In the genomic region with DNA sequence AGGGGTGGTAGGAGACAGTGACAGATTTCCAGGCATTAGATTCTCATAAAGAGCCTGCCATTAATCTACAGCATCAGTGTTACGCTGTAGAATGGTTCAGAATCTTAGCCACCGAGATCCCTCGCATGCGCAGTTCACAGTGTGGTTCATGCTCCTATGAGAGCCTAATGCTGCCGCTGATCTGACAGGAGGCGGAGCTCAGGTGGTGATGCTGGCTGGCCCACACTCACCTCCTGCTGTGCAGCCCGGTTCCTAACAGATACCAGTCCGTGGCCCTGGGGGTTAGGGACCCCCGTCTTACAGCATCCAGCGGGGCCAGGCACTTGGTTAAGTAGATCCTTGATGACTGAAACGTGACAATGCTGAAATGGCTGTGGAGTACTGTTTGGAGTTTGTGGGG, we compare ENCODE assay signal across 14 cellular contexts.
DNase-seq lines count a peak whose midpoint lies in the region; ATAC-seq and TF ChIP-seq lines count a peak whose summit lies in the region.
"Had no signal": no experiment of that assay in that cellular context is flagged by ENCODE, and none has a peak within 500 bp of the region (broad histone marks: within the 10 kb centered on the region; RNA-seq: fewer than 3 reads in every experiment).

No MANE protein-coding gene starts in this region.

- no peak for DNase-seq in stimulated activated naive CD8-positive, alpha-beta T cell treated with anti-CD3 and anti-CD28 coated beads, Interleukin-15, amount 100 ng/mL, for 72 hours
- DNase-seq in stimulated activated naive CD8-positive, alpha-beta T cell treated with anti-CD3 and anti-CD28 coated beads, Interleukin-15, Interleukin-2, amounts not matched to agents 100 U/mL and 50 U/mL, for 24 hours = no peak
- peak; percentile 24 for DNase-seq in NCI-H774 (lab: John Stamatoyannopoulos, UW)
- no peak for DNase-seq in left cardiac atrium
- DNase-seq in upper lobe of right lung = no peak
- no peak for DNase-seq in head of caudate nucleus
- no peak for DNase-seq in smooth muscle cell (lab: John Stamatoyannopoulos, UW; ENCODE audit: unreplicated experiment)
- no peak for DNase-seq in DMS153 treated with DMSO at 0.1 percent for 48 hours (lab: John Stamatoyannopoulos, UW; ENCODE audit: unreplicated experiment)
- DNase-seq: effector CD8-positive, alpha-beta T cell; NCI-H1436 treated with DMSO at 0.1 percent for 48 hours had no signal

- H3K27me3 ChIP-seq in upper lobe of right lung (no peaks in the 10 kb centered on the region), smooth muscle cell (ENCODE audit: low read depth) (no peaks in the 10 kb centered on the region)
- H3K27me3 ChIP-seq: BLaER1 had no signal

- no peaks in the 10 kb centered on the region for H4K20me1 ChIP-seq in smooth muscle cell (ENCODE audit: low read depth)
- H4K20me1 ChIP-seq: BLaER1 had no signal

- no peaks in the 10 kb centered on the region for H3K4me1 ChIP-seq in upper lobe of right lung
- no peaks in the 10 kb centered on the region for H3K4me1 ChIP-seq in smooth muscle cell (ENCODE audit: low read depth)
- H3K4me1 ChIP-seq: BLaER1 had no signal

- peaks cover 26% of the 10 kb centered on the region for H3K27me3 Mint-ChIP-seq in stimulated activated naive CD8-positive, alpha-beta T cell treated with anti-CD3 and anti-CD28 coated beads, Interleukin-15, amount 100 ng/mL, for 72 hours

- H3K36me3 ChIP-seq in upper lobe of right lung (no peaks in the 10 kb centered on the region), smooth muscle cell (ENCODE audit: low read depth) (no peaks in the 10 kb centered on the region)
- H3K36me3 ChIP-seq: BLaER1 had no signal

- H3F3A ChIP-seq in smooth muscle cell (ENCODE audit: low read depth) = no peaks in the 10 kb centered on the region

- 83% methylated on average over 11 of the region's 11 CpGs for WGBS in smooth muscle cell (ENCODE audit: low lambda C conversion rate)

- intact Hi-C loops in left cardiac atrium (cut with DNase I) = loop anchor here (2.0 to 10.0 kb wide), 3 partner anchors 146 to 442 kb away; no protein-coding TSS in a partner anchor
- intact Hi-C loops in upper lobe of right lung (cut with DNase I) = loop anchor here (5.0 kb wide), 1 partner anchor 146 kb away; no protein-coding TSS in a partner anchor
- intact Hi-C loops in head of caudate nucleus (cut with DNase I) = loop anchor here (5.0 to 10.0 kb wide), 2 partner anchors 146 to 568 kb away; partner anchors contain the start of gene APOBEC4

- no peak overlapping the region for H3K27ac Mint-ChIP-seq in stimulated activated naive CD8-positive, alpha-beta T cell treated with anti-CD3 and anti-CD28 coated beads, Interleukin-15, amount 100 ng/mL, for 72 hours
- H3K27ac Mint-ChIP-seq: activated T-helper 2 cell treated with anti-CD3 and anti-CD28 coated beads, Interferon-gamma antibody, Interleukin-2, Interleukin-4, amounts not matched to agents 10 μg/mL and 5 μg/mL and 100 μg/mL, durations not matched to agents 14 hours and 24 hours and 36 hours had no signal

- no peak for TF ChIP-seq CTCF in upper lobe of right lung (IDR thresholded peaks at IDR 0.05)
- TF ChIP-seq CTCF in smooth muscle cell (IDR thresholded peaks at IDR 0.05; ENCODE audit: borderline replicate concordance, insufficient read depth, poor library complexity, severe bottlenecking) = no peak

- no peak overlapping the region for H3K4me2 ChIP-seq in smooth muscle cell
- H3K4me2 ChIP-seq: BLaER1 had no signal

- H3K79me2 ChIP-seq in smooth muscle cell (ENCODE audit: low read depth) = no peaks in the 10 kb centered on the region

- no peaks in the 10 kb centered on the region for H3K9me3 ChIP-seq in upper lobe of right lung
- H3K9me3 ChIP-seq in smooth muscle cell (replicated peaks; ENCODE audit: low read depth) = no peaks in the 10 kb centered on the region
- H3K9me3 ChIP-seq: BLaER1 had no signal

- no peak overlapping the region for H3K27ac ChIP-seq in upper lobe of right lung
- H3K27ac ChIP-seq in smooth muscle cell (ENCODE audit: low read depth) = no peak overlapping the region
- H3K27ac ChIP-seq: BLaER1, skin epidermis had no signal

- no peaks in the 10 kb centered on the region for H3K4me1 Mint-ChIP-seq in stimulated activated naive CD8-positive, alpha-beta T cell treated with anti-CD3 and anti-CD28 coated beads, Interleukin-15, amount 100 ng/mL, for 72 hours

- peak; percentile 39 for ATAC-seq in stimulated activated naive CD8-positive, alpha-beta T cell treated with anti-CD3 and anti-CD28 coated beads, Interleukin-15, amount 100 ng/mL, for 72 hours
- ATAC-seq in stimulated activated naive CD8-positive, alpha-beta T cell treated with anti-CD3 and anti-CD28 coated beads, Interleukin-15, Interleukin-2, amounts not matched to agents 100 U/mL and 50 U/mL, for 24 hours = no peak
- ATAC-seq in left cardiac atrium = peak; percentile 19 to 56
- ATAC-seq in upper lobe of right lung = peak; percentile 40

- H3K9ac ChIP-seq in smooth muscle cell (ENCODE audit: low read depth) = no peak overlapping the region
- H3K9ac ChIP-seq: BLaER1 had no signal

- H3K4me3 ChIP-seq in upper lobe of right lung (no peak overlapping the region), smooth muscle cell (no peak overlapping the region)
- H3K4me3 ChIP-seq: BLaER1 had no signal

- H3K9me3 Mint-ChIP-seq in stimulated activated naive CD8-positive, alpha-beta T cell treated with anti-CD3 and anti-CD28 coated beads, Interleukin-15, amount 100 ng/mL, for 72 hours = no peaks in the 10 kb centered on the region
- H3K9me3 Mint-ChIP-seq: activated T-helper 2 cell treated with anti-CD3 and anti-CD28 coated beads, Interferon-gamma antibody, Interleukin-2, Interleukin-4, amounts not matched to agents 10 μg/mL and 5 μg/mL and 100 μg/mL, durations not matched to agents 14 hours and 24 hours and 36 hours; brain had no signal

- no peak overlapping the region for H3K4me3 Mint-ChIP-seq in stimulated activated naive CD8-positive, alpha-beta T cell treated with anti-CD3 and anti-CD28 coated beads, Interleukin-15, amount 100 ng/mL, for 72 hours
- H3K4me3 Mint-ChIP-seq: brain had no signal

- no peak overlapping the region for H2AFZ ChIP-seq in smooth muscle cell (ENCODE audit: low read depth)
